ENCODE assay signal across 8 cellular contexts in the genomic region with DNA sequence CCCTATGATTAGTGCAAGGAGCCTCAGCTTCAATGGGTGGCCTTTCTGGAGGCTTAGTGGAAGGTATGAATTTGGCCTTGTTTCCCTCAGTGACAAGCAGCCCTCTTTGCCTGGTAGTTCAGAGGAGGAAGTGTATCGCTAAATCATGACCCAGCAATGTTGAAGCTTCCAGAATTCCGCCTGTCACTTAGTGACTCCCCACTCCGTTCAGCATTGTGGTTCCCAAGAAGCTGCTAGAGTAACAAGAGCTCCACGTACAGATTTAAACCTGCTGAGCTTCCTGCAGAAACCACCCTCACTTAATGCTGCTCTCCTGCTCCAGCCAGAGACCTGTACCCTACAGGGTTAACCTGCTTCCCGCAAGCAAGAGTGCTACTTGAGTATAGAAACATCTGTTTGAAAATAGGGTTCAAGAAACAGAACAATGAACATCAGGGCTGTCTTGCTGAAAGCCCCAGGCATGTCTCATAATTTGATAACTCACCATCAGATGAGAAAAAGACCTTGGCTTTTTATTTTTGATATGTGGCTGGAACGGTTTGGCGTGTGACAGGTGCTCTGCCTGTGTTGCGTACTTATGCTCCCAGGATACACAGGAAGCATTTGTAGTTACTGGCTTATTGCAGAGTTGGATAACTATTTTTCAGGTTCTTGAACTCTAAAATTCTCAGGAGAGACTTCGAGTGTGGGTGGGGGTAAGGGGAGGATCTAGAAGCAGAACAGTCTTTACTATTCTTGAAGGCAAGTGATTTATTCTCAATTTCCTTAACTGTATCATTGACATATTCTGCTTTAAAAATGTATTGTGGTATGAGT.
DNase-seq lines count a peak whose midpoint lies in the region; TF ChIP-seq lines count a peak whose summit lies in the region.

No MANE protein-coding gene starts in this region.

- intact Hi-C loops in sigmoid colon (cut with DNase I), result loop anchor here (2.0 to 5.0 kb wide), 4 partner anchors 80 to 283 kb away; partner anchors contain the start of gene LIMCH1
- intact Hi-C loops in posterior cingulate gyrus (cut with DNase I), result loop anchor here (2.0 to 10.0 kb wide), 3 partner anchors 70 to 251 kb away; no protein-coding TSS in a partner anchor

- TF ChIP-seq POLR2A in Peyer's patch (IDR thresholded peaks at IDR 0.05) (no peak), sigmoid colon (IDR thresholded peaks at IDR 0.05) (no peak)

- TF ChIP-seq CTCF in Peyer's patch (IDR thresholded peaks at IDR 0.05), result no peak
- no peak for TF ChIP-seq CTCF in sigmoid colon (IDR thresholded peaks at IDR 0.05)

- H3K4me3 ChIP-seq in Peyer's patch (peak overlapping the region; percentile 37 to 79 (median 58)), sigmoid colon (peak overlapping the region; percentile 70 to 93 (median 86))

- peak overlapping the region in 3 of 4 donors; percentile 36 to 75 (median 63) for H3K27ac ChIP-seq in Peyer's patch
- peak overlapping the region; percentile 71 to 91 (median 82) for H3K27ac ChIP-seq in sigmoid colon

- H3K9me3 ChIP-seq in Peyer's patch (no peaks in the 10 kb centered on the region), sigmoid colon (no peaks in the 10 kb centered on the region)

- 37 to 38% methylated on average over 9 of the region's 9 CpGs for WGBS in sigmoid colon, 2 donors

- DNase-seq in EH (ENCODE audit: low read depth) (peak; percentile 63), Peyer's patch (no peak), hippocampal formation (lab: John Stamatoyannopoulos, UW) (peak; percentile 60 to 65), sigmoid colon (no peak), DMS153 treated with DMSO at 0.1 percent for 48 hours (lab: John Stamatoyannopoulos, UW; ENCODE audit: unreplicated experiment) (no peak), posterior cingulate gyrus (no peak), NCI-H446 treated with DMSO at 0.1 percent for 48 hours (lab: John Stamatoyannopoulos, UW) (no peak)
- DNase-seq in activated CD4-positive, CD25-positive, alpha-beta regulatory T cell (lab: John Stamatoyannopoulos, UW), result no peak

- no peak for TF ChIP-seq EP300 in sigmoid colon (IDR thresholded peaks at IDR 0.05)

- H3K36me3 ChIP-seq in Peyer's patch (no peaks in the 10 kb centered on the region), sigmoid colon (no peaks in the 10 kb centered on the region)

- no peaks in the 10 kb centered on the region for H3K27me3 ChIP-seq in Peyer's patch
- H3K27me3 ChIP-seq in sigmoid colon, result no peaks in the 10 kb centered on the region

- H3K4me1 ChIP-seq in Peyer's patch, result peaks cover 0 to 7% (median 0%) of the 10 kb centered on the region in 4 donors
- H3K4me1 ChIP-seq in sigmoid colon, result peaks cover 0 to 27% (median 10%) of the 10 kb centered on the region in 4 donors

Comparison
In these comparisons a context has a peak if more than half of its experiments do, and no peak if none do; other contexts are left out.
1. DNase-seq: peak in EH (single experiment) and hippocampal formation (2 of 2); none in Peyer's patch (0 of 3), sigmoid colon (single experiment), DMS153 treated with DMSO at 0.1 percent for 48 hours (single experiment), activated CD4-positive, CD25-positive, alpha-beta regulatory T cell (0 of 4), posterior cingulate gyrus (0 of 10) and NCI-H446 treated with DMSO at 0.1 percent for 48 hours (single experiment).